22 cellular contexts compared by ENCODE assay signal in the genomic region with DNA sequence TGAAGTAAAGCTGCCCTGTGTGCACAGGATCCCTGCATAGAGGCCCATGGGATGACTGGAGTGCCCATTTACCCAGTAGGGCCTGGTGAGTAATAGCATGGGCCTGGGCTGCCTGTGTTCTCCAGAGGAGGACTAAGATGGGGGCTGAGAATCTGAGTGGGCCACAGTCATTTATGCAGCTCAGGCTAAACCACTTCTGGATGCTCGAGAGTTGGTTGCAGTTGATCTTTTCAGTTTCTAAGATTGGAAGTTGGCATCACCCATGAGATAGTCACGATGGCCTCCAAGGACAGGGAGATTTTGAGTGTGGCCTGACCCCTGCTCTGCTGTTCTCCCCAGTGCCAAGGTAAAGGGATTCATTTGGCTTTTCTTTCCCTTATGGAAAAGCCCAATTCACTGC.
"Had no signal": no experiment of that assay in that cellular context is flagged by ENCODE, and none has a peak within 500 bp of the region (broad histone marks: within the 10 kb centered on the region; RNA-seq: fewer than 3 reads in every experiment).

No MANE protein-coding gene starts in this region.

- H3K27me3 ChIP-seq: neural progenitor cell, right lobe of liver, spleen, tibial nerve, upper lobe of right lung, vagina had no signal

- H3K4me1 ChIP-seq: pancreas, right lobe of liver, upper lobe of right lung had no signal

- H3K27me3 Mint-ChIP-seq: stimulated activated memory B cell treated with anti-CD40 and anti-IgM and Interleukin-4, amounts not matched to agents 10 μg/mL and 1 μg/mL and 100 μg/mL, for 72 hours; stimulated activated naive CD8-positive, alpha-beta T cell treated with anti-CD3 and anti-CD28 coated beads, Interleukin-15, Interleukin-2, amounts not matched to agents 100 ng/mL and 50 ng/mL, for 24 hours had no signal

- H3K9me3 ChIP-seq: esophagus squamous epithelium, pancreas, right lobe of liver, spleen, tibial nerve, upper lobe of right lung, vagina had no signal

- ATAC-seq: effector memory CD8-positive, alpha-beta T cell; natural killer cell; pancreas; right lobe of liver; stimulated activated memory B cell treated with anti-CD40 and anti-IgM and Interleukin-4, amounts not matched to agents 10 μg/mL and 1 μg/mL and 100 μg/mL, for 72 hours; upper lobe of right lung had no signal

- H3K27ac ChIP-seq: epithelial cell of prostate, neural progenitor cell, pancreas, right lobe of liver, spleen, tibial nerve, upper lobe of right lung, vagina had no signal

- H3K4me1 Mint-ChIP-seq: natural killer cell had no signal

- H3K9me3 Mint-ChIP-seq: dendritic cell treated with granulocyte-macrophage colony-stimulating factor and Interleukin-4, amounts not matched to agents 40 ng/mL and 50 ng/mL, for 4 days; effector memory CD8-positive, alpha-beta T cell; natural killer cell; stimulated activated naive CD8-positive, alpha-beta T cell treated with anti-CD3 and anti-CD28 coated beads, Interleukin-15, Interleukin-2, amounts not matched to agents 100 ng/mL and 50 ng/mL, for 24 hours had no signal

- H3K36me3 Mint-ChIP-seq: mesothelial cell of epicardium, natural killer cell, neural progenitor cell had no signal

- DNase-seq: effector memory CD8-positive, alpha-beta T cell; esophagus squamous epithelium; foreskin fibroblast; hippocampal formation; natural killer cell; occipital lobe; pancreas; right lobe of liver; spleen; stimulated activated CD4-positive, alpha-beta T cell treated with anti-CD3 and anti-CD28 coated beads, Interleukin-15, amount 100 ng/mL, for 24 hours; stimulated activated CD4-positive, alpha-beta T cell treated with anti-CD3 and anti-CD28 coated beads, Interleukin-1b, Interleukin-23, amount 100 ng/mL, for 48 hours; stimulated activated CD4-positive, alpha-beta T cell treated with anti-CD3 and anti-CD28 coated beads, Interleukin-4, amount 100 ng/mL, for 24 hours; upper lobe of right lung had no signal

- H3K36me3 ChIP-seq: esophagus squamous epithelium, neural progenitor cell, pancreas, right lobe of liver, spleen, tibial nerve, upper lobe of right lung, vagina had no signal

- H3K4me3 Mint-ChIP-seq: dendritic cell treated with granulocyte-macrophage colony-stimulating factor and Interleukin-4, amounts not matched to agents 40 ng/mL and 50 ng/mL, for 4 days; effector memory CD8-positive, alpha-beta T cell; mesothelial cell of epicardium; natural killer cell; neural progenitor cell; stimulated activated memory B cell treated with anti-CD40 and anti-IgM and Interleukin-4, amounts not matched to agents 10 μg/mL and 1 μg/mL and 100 μg/mL, for 72 hours; stimulated activated naive CD8-positive, alpha-beta T cell treated with anti-CD3 and anti-CD28 coated beads, Interleukin-15, Interleukin-2, amounts not matched to agents 100 ng/mL and 50 ng/mL, for 24 hours had no signal

- H3K4me3 ChIP-seq: esophagus squamous epithelium, neural progenitor cell, pancreas, right lobe of liver, spleen, tibial nerve, upper lobe of right lung, vagina had no signal

- H3K27ac Mint-ChIP-seq: dendritic cell treated with granulocyte-macrophage colony-stimulating factor and Interleukin-4, amounts not matched to agents 40 ng/mL and 50 ng/mL, for 4 days; effector memory CD8-positive, alpha-beta T cell; natural killer cell; progenitor cell of endocrine pancreas; stimulated activated memory B cell treated with anti-CD40 and anti-IgM and Interleukin-4, amounts not matched to agents 10 μg/mL and 1 μg/mL and 100 μg/mL, for 72 hours; stimulated activated naive CD8-positive, alpha-beta T cell treated with anti-CD3 and anti-CD28 coated beads, Interleukin-15, Interleukin-2, amounts not matched to agents 100 ng/mL and 50 ng/mL, for 24 hours had no signal
